In genomic region chr4:128663325-128663724, GRCh38 we compare ENCODE assay signal across 10 cellular contexts.
DNase-seq lines count a peak whose midpoint lies in the region; ATAC-seq lines count a peak whose summit lies in the region.
"Had no signal": no experiment of that assay in that cellular context is flagged by ENCODE, and none has a peak within 500 bp of the region (broad histone marks: within the 10 kb centered on the region; RNA-seq: fewer than 3 reads in every experiment).

No MANE protein-coding gene starts in this region.

- H3K9me3 Mint-ChIP-seq in activated T-helper 2 cell treated with anti-CD3 and anti-CD28 coated beads, Interferon-gamma antibody, Interleukin-2, Interleukin-4, amounts not matched to agents 10 μg/mL and 5 μg/mL and 100 μg/mL, durations not matched to agents 14 hours and 24 hours and 36 hours: no peaks in the 10 kb centered on the region
- H3K9me3 Mint-ChIP-seq: activated naive CD4-positive, alpha-beta T cell treated with anti-CD3 and anti-CD28 coated beads, Interleukin-2, amount 50 U/mL, for 72 hours had no signal

- ATAC-seq in GM18909 (IDR thresholded peaks at IDR 0.05; ENCODE audit: poor library complexity, unreplicated experiment): peak; percentile 80
- peak; percentile 90 for ATAC-seq in HG02885 (IDR thresholded peaks at IDR 0.05; ENCODE audit: poor library complexity, unreplicated experiment)
- ATAC-seq: activated naive CD4-positive, alpha-beta T cell treated with anti-CD3 and anti-CD28 coated beads, Interleukin-2, amount 50 U/mL, for 72 hours had no signal

- H3K27ac Mint-ChIP-seq in activated T-helper 2 cell treated with anti-CD3 and anti-CD28 coated beads, Interferon-gamma antibody, Interleukin-2, Interleukin-4, amounts not matched to agents 10 μg/mL and 5 μg/mL and 100 μg/mL, durations not matched to agents 14 hours and 24 hours and 36 hours: no peak overlapping the region

- DNase-seq in DMS53 (lab: John Stamatoyannopoulos, UW): peak; percentile 53
- peak; percentile 94 for DNase-seq in RPMI8226
- no peak for DNase-seq in stimulated activated CD4-positive, alpha-beta T cell treated with anti-CD3 and anti-CD28 coated beads, Interleukin-15, amount 100 ng/mL, for 24 hours
- no peak for DNase-seq in A172 (ENCODE audit: low spot score)
- no peak for DNase-seq in activated T-helper 2 cell treated with anti-CD3 and anti-CD28 coated beads, Interferon-gamma antibody, Interleukin-2, Interleukin-4, amounts not matched to agents 10 μg/mL and 5 μg/mL and 100 μg/mL, durations not matched to agents 14 hours and 24 hours and 36 hours (ENCODE audit: low spot score)
- DNase-seq in SKM-1 treated with dmso at 0.1 percent for 144 hours (lab: John Stamatoyannopoulos, UW; ENCODE audit: unreplicated experiment): no peak
- DNase-seq: NCI-H2227 treated with DMSO at 0.1 percent for 48 hours had no signal

- no peaks in the 10 kb centered on the region for H3K4me1 Mint-ChIP-seq in activated T-helper 2 cell treated with anti-CD3 and anti-CD28 coated beads, Interferon-gamma antibody, Interleukin-2, Interleukin-4, amounts not matched to agents 10 μg/mL and 5 μg/mL and 100 μg/mL, durations not matched to agents 14 hours and 24 hours and 36 hours (ENCODE audit: low read depth)

- H3K36me3 Mint-ChIP-seq in activated T-helper 2 cell treated with anti-CD3 and anti-CD28 coated beads, Interferon-gamma antibody, Interleukin-2, Interleukin-4, amounts not matched to agents 10 μg/mL and 5 μg/mL and 100 μg/mL, durations not matched to agents 14 hours and 24 hours and 36 hours (ENCODE audit: low read depth): no peaks in the 10 kb centered on the region
- H3K36me3 Mint-ChIP-seq: activated naive CD4-positive, alpha-beta T cell treated with anti-CD3 and anti-CD28 coated beads, Interleukin-2, amount 50 U/mL, for 72 hours had no signal

- H3K27me3 Mint-ChIP-seq in activated T-helper 2 cell treated with anti-CD3 and anti-CD28 coated beads, Interferon-gamma antibody, Interleukin-2, Interleukin-4, amounts not matched to agents 10 μg/mL and 5 μg/mL and 100 μg/mL, durations not matched to agents 14 hours and 24 hours and 36 hours (ENCODE audit: low read depth): no peaks in the 10 kb centered on the region

- H3K4me3 Mint-ChIP-seq in activated T-helper 2 cell treated with anti-CD3 and anti-CD28 coated beads, Interferon-gamma antibody, Interleukin-2, Interleukin-4, amounts not matched to agents 10 μg/mL and 5 μg/mL and 100 μg/mL, durations not matched to agents 14 hours and 24 hours and 36 hours (ENCODE audit: low read depth): no peak overlapping the region

- intact Hi-C loops in activated T-helper 2 cell treated with anti-CD3 and anti-CD28 coated beads, Interferon-gamma antibody, Interleukin-2, Interleukin-4, amounts not matched to agents 10 μg/mL and 5 μg/mL and 100 μg/mL, durations not matched to agents 14 hours and 24 hours and 36 hours (cut with micrococcal nuclease): no loop called here

Comparison
In these comparisons a context has a peak if more than half of its experiments do, and no peak if none do; other contexts are left out.
1. DNase-seq: peak in DMS53 (single experiment) and RPMI8226 (single experiment); none in stimulated activated CD4-positive, alpha-beta T cell treated with anti-CD3 and anti-CD28 coated beads, Interleukin-15, amount 100 ng/mL, for 24 hours (single experiment), A172 (single experiment), activated T-helper 2 cell treated with anti-CD3 and anti-CD28 coated beads, Interferon-gamma antibody, Interleukin-2, Interleukin-4, amounts not matched to agents 10 μg/mL and 5 μg/mL and 100 μg/mL, durations not matched to agents 14 hours and 24 hours and 36 hours (single experiment) and SKM-1 treated with dmso at 0.1 percent for 144 hours (single experiment).